In the genomic region with DNA sequence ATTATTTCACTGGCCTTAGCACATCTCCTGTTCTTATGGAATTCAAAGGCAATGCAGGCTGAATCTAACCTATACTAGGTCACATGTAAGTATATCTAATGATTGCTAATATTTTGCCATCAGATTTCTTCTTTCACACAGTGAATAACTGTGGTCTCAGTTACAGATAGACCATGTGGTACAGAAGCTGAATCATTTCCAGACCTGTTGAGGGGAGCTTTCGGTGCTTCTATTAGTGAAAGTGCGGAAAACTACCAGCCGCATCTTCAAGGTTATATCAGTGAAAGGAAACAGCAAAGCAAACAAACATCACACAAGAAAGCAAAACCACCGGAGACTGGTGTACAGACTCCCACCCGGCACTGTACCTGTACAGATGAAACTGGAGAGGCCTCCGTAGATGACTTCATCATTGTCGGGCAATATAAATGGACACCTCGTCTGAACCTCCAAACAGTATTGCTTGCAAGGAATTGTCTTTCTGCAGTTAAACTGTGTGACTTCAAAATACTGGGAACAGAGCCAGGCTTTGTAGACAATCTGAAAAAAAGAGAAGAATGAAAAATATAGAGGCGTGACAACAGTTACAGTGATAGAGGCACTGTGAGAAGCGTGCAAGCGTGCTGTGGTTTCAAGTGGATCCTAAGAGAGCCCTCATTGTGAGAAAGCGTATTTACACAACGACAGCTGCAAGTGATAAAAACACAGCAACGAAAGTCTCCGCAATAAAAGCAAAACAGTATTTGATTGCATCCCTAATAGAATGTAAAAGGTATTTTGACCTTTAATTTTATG, we compare ENCODE assay signal across 9 cellular contexts.
DNase-seq lines count a peak whose midpoint lies in the region; ATAC-seq and TF ChIP-seq lines count a peak whose summit lies in the region.
"Had no signal": no experiment of that assay in that cellular context is flagged by ENCODE, and none has a peak within 500 bp of the region (broad histone marks: within the 10 kb centered on the region; RNA-seq: fewer than 3 reads in every experiment).

No MANE protein-coding gene starts in this region.

- TF ChIP-seq CTCF in BJ (IDR thresholded peaks at IDR 0.05; ENCODE audit: insufficient read depth, low read depth, low read length) (no peak), ascending aorta (IDR thresholded peaks at IDR 0.05) (no peak), mucosa of descending colon (IDR thresholded peaks at IDR 0.05) (no peak)

- intact Hi-C loops in ascending aorta (cut with DNase I): loop anchor here (1.0 to 2.0 kb wide), 2 partner anchors 442 to 945 kb away; no protein-coding TSS in a partner anchor
- intact Hi-C loops in mucosa of descending colon (cut with DNase I, micrococcal nuclease): loop anchor here (10.0 kb wide), 2 partner anchors 204 to 944 kb away; no protein-coding TSS in a partner anchor

- H3K27me3 ChIP-seq in BJ (ENCODE audit: control insufficient read depth, insufficient read depth, low read length) (no peaks in the 10 kb centered on the region), ascending aorta (no peaks in the 10 kb centered on the region)
- H3K27me3 ChIP-seq: BLaER1 treated with 17β-estradiol and CSF1 and Interleukin-3, amounts not matched to agents 10 nM and 100 nM had no signal

- CTCF ChIA-PET in BJ (lab: Yijun Ruan, JAX): interaction anchor here (0.8 to 2.5 kb wide), 5 partner anchors 10 to 949 kb away, joined by 3 to 11 read pairs (median 8); no protein-coding TSS in a partner anchor

- POLR2A ChIA-PET in BJ (lab: Charles Lee): no interaction called here

- H3K4me3 ChIP-seq in BJ (ENCODE audit: low read depth, low read length): no peak overlapping the region
- H3K4me3 ChIP-seq in ascending aorta: peak overlapping the region; percentile 33
- H3K4me3 ChIP-seq in mucosa of descending colon: no peak overlapping the region
- H3K4me3 ChIP-seq: BLaER1 treated with 17β-estradiol and CSF1 and Interleukin-3, amounts not matched to agents 10 nM and 100 nM had no signal

- H3K36me3 ChIP-seq in BJ (ENCODE audit: control insufficient read depth, insufficient read depth, low read length) (no peaks in the 10 kb centered on the region), ascending aorta (no peaks in the 10 kb centered on the region), mucosa of descending colon (ENCODE audit: low read depth) (no peaks in the 10 kb centered on the region)
- H3K36me3 ChIP-seq: BLaER1 treated with 17β-estradiol and CSF1 and Interleukin-3, amounts not matched to agents 10 nM and 100 nM had no signal

- peaks cover 0 to 7% of the 10 kb centered on the region in 2 donors for H3K4me1 ChIP-seq in ascending aorta
- peaks cover 9% of the 10 kb centered on the region for H3K4me1 ChIP-seq in mucosa of descending colon (ENCODE audit: low read depth)

- H3K9me3 ChIP-seq in ascending aorta (no peaks in the 10 kb centered on the region), mucosa of descending colon (no peaks in the 10 kb centered on the region)
- H3K9me3 ChIP-seq: BLaER1 treated with 17β-estradiol and CSF1 and Interleukin-3, amounts not matched to agents 10 nM and 100 nM had no signal

- DNase-seq in BJ (ENCODE audit: low read depth): peak; percentile 10
- DNase-seq in NCI-H146 (lab: John Stamatoyannopoulos, UW): peak; percentile 50
- no peak for DNase-seq in ascending aorta (ENCODE audit: low spot score in 2 of 2)
- DNase-seq in mucosa of descending colon: peak in 1 of 3 donors; percentile 5
- DNase-seq in glomerular visceral epithelial cell (ENCODE audit: extremely low spot score): no peak
- no peak for DNase-seq in stimulated activated CD8-positive, alpha-beta memory T cell treated with anti-CD3 and anti-CD28 coated beads, Interleukin-4, amount 100 ng/mL, for 48 hours
- no peak for DNase-seq in islet precursor cell
- no peak for DNase-seq in activated CD4-positive, alpha-beta T cell treated with anti-CD3 and anti-CD28 coated beads, Interleukin-2, amount 50 U/mL, for 1 hour

- ATAC-seq in mucosa of descending colon: peak; percentile 71

- no peak overlapping the region for H3K27ac ChIP-seq in ascending aorta
- H3K27ac ChIP-seq: BLaER1 treated with 17β-estradiol and CSF1 and Interleukin-3, amounts not matched to agents 10 nM and 100 nM had no signal

Comparison
In these comparisons a context has a peak if more than half of its experiments do, and no peak if none do; other contexts are left out.
1. DNase-seq: peak in BJ (single experiment) and NCI-H146 (single experiment); none in ascending aorta (0 of 2), glomerular visceral epithelial cell (single experiment), stimulated activated CD8-positive, alpha-beta memory T cell treated with anti-CD3 and anti-CD28 coated beads, Interleukin-4, amount 100 ng/mL, for 48 hours (single experiment), islet precursor cell (single experiment) and activated CD4-positive, alpha-beta T cell treated with anti-CD3 and anti-CD28 coated beads, Interleukin-2, amount 50 U/mL, for 1 hour (single experiment).
2. H3K4me3 ChIP-seq: peak in ascending aorta (2 of 2); none in BJ (single experiment) and mucosa of descending colon (single experiment).